ENCODE assay signal across 9 cellular contexts in the genomic region with DNA sequence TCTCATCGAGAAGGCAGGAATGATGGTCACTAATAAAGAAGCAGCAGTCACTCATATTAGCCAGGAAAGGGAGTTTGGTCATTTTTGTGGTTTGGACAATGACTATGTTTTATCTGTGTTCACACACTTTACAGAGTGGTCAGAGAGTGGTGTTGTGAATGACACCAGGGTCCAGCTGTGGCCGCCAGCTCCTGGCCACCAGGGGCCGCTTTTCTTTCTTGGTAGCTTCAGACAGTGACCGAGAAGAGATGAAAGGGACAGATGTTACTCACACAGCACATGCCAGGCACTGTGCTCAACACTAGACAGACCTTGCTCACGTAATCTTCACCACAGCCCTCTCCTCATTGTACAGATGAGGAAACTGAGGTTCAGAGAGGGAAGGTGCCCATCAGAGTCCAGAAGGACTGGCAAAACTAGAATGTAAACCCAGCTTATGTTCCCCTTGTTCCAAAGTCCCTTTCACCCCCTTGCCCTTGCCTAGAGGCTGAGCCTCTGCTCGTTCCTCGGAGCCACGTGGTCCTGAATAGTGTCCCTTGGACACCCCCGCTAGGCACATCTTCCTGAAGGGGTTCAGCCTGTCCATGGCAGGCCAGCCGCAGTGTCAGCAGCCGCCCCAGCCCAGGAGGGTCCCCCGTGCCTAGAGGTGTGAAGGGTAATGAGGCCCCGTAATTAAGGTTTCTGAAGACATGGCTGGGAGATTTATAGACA. TPM values are rescaled to one million over a fixed set of nuclear protein-coding genes. Genes with fewer than 3 reads are reported as not detected.
DNase-seq lines count a peak whose midpoint lies in the region; ATAC-seq and TF ChIP-seq lines count a peak whose summit lies in the region.
"Had no signal": no experiment of that assay in that cellular context is flagged by ENCODE, and none has a peak within 500 bp of the region (broad histone marks: within the 10 kb centered on the region; RNA-seq: fewer than 3 reads in every experiment).

No MANE protein-coding gene starts in this region.

- ATAC-seq in HG03521 (IDR thresholded peaks at IDR 0.05; ENCODE audit: unreplicated experiment): no peak
- ATAC-seq in activated CD8-positive, alpha-beta memory T cell treated with anti-CD3 and anti-CD28 coated beads, Interleukin-2, amount 10 ng/mL, durations not matched to agents 7 days and 5 days: no peak

- no peaks in the 10 kb centered on the region for H3K9me3 ChIP-seq in hepatocyte (ENCODE audit: low read depth)

- peaks cover 10% of the 10 kb centered on the region for H3K27me3 ChIP-seq in hepatocyte

- no peak overlapping the region for H3K4me2 ChIP-seq in hepatocyte

- H4K20me1 ChIP-seq in hepatocyte (ENCODE audit: insufficient read depth, poor library complexity, severe bottlenecking): no peaks in the 10 kb centered on the region

- CTCF ChIA-PET in activated CD8-positive, alpha-beta memory T cell treated with anti-CD3 and anti-CD28 coated beads, Interleukin-2, amount 10 ng/mL, durations not matched to agents 7 days and 5 days (lab: Charles Lee): interaction anchor here (0.8 to 8.5 kb wide), 2 partner anchors 10 to 184 kb away, joined by 4 to 132 read pairs; no protein-coding TSS in a partner anchor

- no peak overlapping the region for H3K27ac Mint-ChIP-seq in activated CD8-positive, alpha-beta memory T cell treated with anti-CD3 and anti-CD28 coated beads, Interleukin-2, amount 10 ng/mL, durations not matched to agents 7 days and 5 days

- H3K36me3 ChIP-seq in hepatocyte (replicated peaks; ENCODE audit: insufficient read depth, low read depth): no peaks in the 10 kb centered on the region

- H3K4me1 ChIP-seq in hepatocyte (ENCODE audit: insufficient read depth): peaks cover 35% of the 10 kb centered on the region

- no peak overlapping the region for H2AFZ ChIP-seq in hepatocyte

- peaks cover 35% of the 10 kb centered on the region for H3K4me1 Mint-ChIP-seq in activated CD8-positive, alpha-beta memory T cell treated with anti-CD3 and anti-CD28 coated beads, Interleukin-2, amount 10 ng/mL, durations not matched to agents 7 days and 5 days

- peaks cover 16% of the 10 kb centered on the region for H3K27me3 Mint-ChIP-seq in activated CD8-positive, alpha-beta memory T cell treated with anti-CD3 and anti-CD28 coated beads, Interleukin-2, amount 10 ng/mL, durations not matched to agents 7 days and 5 days

- peak; percentile 42 for DNase-seq in AG10803 (ENCODE audit: low read depth)
- peak; percentile 8 for DNase-seq in HCEC 1CT
- DNase-seq in SHP77 treated with DMSO at 0.1 percent for 48 hours (lab: John Stamatoyannopoulos, UW): peak; percentile 71
- peak; percentile 43 for DNase-seq in hepatocyte (ENCODE audit: low spot score)
- DNase-seq in globus pallidus (ENCODE audit: low spot score): no peak
- no peak for DNase-seq in activated CD8-positive, alpha-beta memory T cell treated with anti-CD3 and anti-CD28 coated beads, Interleukin-2, amount 10 ng/mL, durations not matched to agents 7 days and 5 days
- DNase-seq in NCI-H1105 (lab: John Stamatoyannopoulos, UW): no peak
- DNase-seq: activated CD8-positive, alpha-beta memory T cell treated with anti-CD3 and anti-CD28 coated beads, Interleukin-2, amount 50 U/mL, for 48 hours had no signal

- 55% methylated on average over 13 of the region's 13 CpGs for WGBS in hepatocyte (ENCODE audit: low lambda C conversion rate, missing lambda C conversion rate)

- H3K4me3 Mint-ChIP-seq in activated CD8-positive, alpha-beta memory T cell treated with anti-CD3 and anti-CD28 coated beads, Interleukin-2, amount 10 ng/mL, durations not matched to agents 7 days and 5 days: no peak overlapping the region

- no peaks in the 10 kb centered on the region for H3K79me2 ChIP-seq in hepatocyte

- H3K4me3 ChIP-seq in AG10803 (ENCODE audit: low read length) (no peak overlapping the region), hepatocyte (no peak overlapping the region)

- TF ChIP-seq CTCF in AG10803 (conservative IDR thresholded peaks at IDR 0.05; ENCODE audit: low read length) (peak; percentile 69), hepatocyte (IDR thresholded peaks at IDR 0.05; ENCODE audit: poor library complexity) (peak; percentile 52)

- no peaks in the 10 kb centered on the region for H3K9me3 Mint-ChIP-seq in activated CD8-positive, alpha-beta memory T cell treated with anti-CD3 and anti-CD28 coated beads, Interleukin-2, amount 10 ng/mL, durations not matched to agents 7 days and 5 days (ENCODE audit: low read depth)

- no peaks in the 10 kb centered on the region for H3K36me3 Mint-ChIP-seq in activated CD8-positive, alpha-beta memory T cell treated with anti-CD3 and anti-CD28 coated beads, Interleukin-2, amount 10 ng/mL, durations not matched to agents 7 days and 5 days

- H3K27ac ChIP-seq in hepatocyte: no peak overlapping the region

- H3K9me2 ChIP-seq in hepatocyte (replicated peaks; ENCODE audit: insufficient read depth): no peaks in the 10 kb centered on the region

RNA-seq across cellular contexts. Expression of a gene that starts 55.6 kb away (rescaled TPM):
- 0.80 and 2.4 TPM in 2 replicates for total RNA-seq in hepatocyte
- polyA plus RNA-seq in hepatocyte: 1.5 and 2.6 TPM in 2 replicates
- under 1 TPM in 1 of 2 experiments, not detected in 1; 0.55 TPM for total RNA-seq in activated CD8-positive, alpha-beta memory T cell treated with anti-CD3 and anti-CD28 coated beads, Interleukin-2, amount 10 ng/mL, durations not matched to agents 7 days and 5 days

Comparison
In these comparisons a context has a peak if more than half of its experiments do, and no peak if none do; other contexts are left out.
1. DNase-seq: peak in AG10803 (single experiment), HCEC 1CT (single experiment), SHP77 treated with DMSO at 0.1 percent for 48 hours (single experiment) and hepatocyte (single experiment); none in globus pallidus (single experiment), activated CD8-positive, alpha-beta memory T cell treated with anti-CD3 and anti-CD28 coated beads, Interleukin-2, amount 10 ng/mL, durations not matched to agents 7 days and 5 days (single experiment) and NCI-H1105 (single experiment).